ENCODE assay signal across 19 cellular contexts in genomic region chr12:29163146-29163545, GRCh38. TPM values are rescaled to one million over a fixed set of nuclear protein-coding genes. Genes with fewer than 3 reads are reported as not detected.
DNase-seq lines count a peak whose midpoint lies in the region; ATAC-seq and TF ChIP-seq lines count a peak whose summit lies in the region.
"Had no signal": no experiment of that assay in that cellular context is flagged by ENCODE, and none has a peak within 500 bp of the region (broad histone marks: within the 10 kb centered on the region; RNA-seq: fewer than 3 reads in every experiment).

No MANE protein-coding gene starts in this region.

- H3K9me3 Mint-ChIP-seq in activated T-helper 17 cell treated with anti-CD3 and anti-CD28 coated beads, Interleukin-2, amount 50 U/mL, for 72 hours = no peaks in the 10 kb centered on the region
- H3K9me3 Mint-ChIP-seq in stimulated activated naive B cell treated with anti-CD40 and anti-IgM and Interleukin-4, amounts not matched to agents 10 μg/mL and 1 μg/mL and 100 μg/mL, for 72 hours = no peaks in the 10 kb centered on the region

- no peaks in the 10 kb centered on the region for H3K27me3 ChIP-seq in HL-60 (ENCODE audit: insufficient read depth, poor library complexity, severe bottlenecking)
- H3K27me3 ChIP-seq: SJSA1 had no signal

- H3K4me3 ChIP-seq in HL-60 (replicated peaks; ENCODE audit: insufficient read depth, low read length) (no peak overlapping the region), epithelial cell of esophagus (ENCODE audit: low read length) (no peak overlapping the region)
- H3K4me3 ChIP-seq: SJSA1 had no signal

- peaks cover 18% of the 10 kb centered on the region for H3K4me1 Mint-ChIP-seq in activated T-helper 17 cell treated with anti-CD3 and anti-CD28 coated beads, Interleukin-2, amount 50 U/mL, for 72 hours
- H3K4me1 Mint-ChIP-seq in stimulated activated naive B cell treated with anti-CD40 and anti-IgM and Interleukin-4, amounts not matched to agents 10 μg/mL and 1 μg/mL and 100 μg/mL, for 72 hours = peaks cover 11 to 12% of the 10 kb centered on the region in 2 donors

- H3K27ac Mint-ChIP-seq in activated T-helper 17 cell treated with anti-CD3 and anti-CD28 coated beads, Interleukin-2, amount 50 U/mL, for 72 hours = peak overlapping the region; percentile 32
- peak overlapping the region; percentile 33 for H3K27ac Mint-ChIP-seq in stimulated activated naive B cell treated with anti-CD40 and anti-IgM and Interleukin-4, amounts not matched to agents 10 μg/mL and 1 μg/mL and 100 μg/mL, for 72 hours

- ATAC-seq in activated T-helper 17 cell treated with anti-CD3 and anti-CD28 coated beads, Interleukin-2, amount 50 U/mL, for 72 hours (replicated peaks) = no peak
- no peak for ATAC-seq in stimulated activated naive B cell treated with anti-CD40 and anti-IgM and Interleukin-4, amounts not matched to agents 10 μg/mL and 1 μg/mL and 100 μg/mL, for 72 hours (replicated peaks)
- ATAC-seq in HG03280 (IDR thresholded peaks at IDR 0.05; ENCODE audit: unreplicated experiment) (no peak), HG03097 (IDR thresholded peaks at IDR 0.05; ENCODE audit: low FRiP score, unreplicated experiment) (no peak)

- TF ChIP-seq CTCF in HL-60 (IDR thresholded peaks at IDR 0.05; ENCODE audit: insufficient read depth, low read length) (no peak), epithelial cell of esophagus (IDR thresholded peaks at IDR 0.05; ENCODE audit: insufficient read depth, low read depth, low read length, missing control alignments) (no peak), GM20000 (IDR thresholded peaks at IDR 0.05; ENCODE audit: extremely low read depth, missing control alignments) (no peak)

- peak overlapping the region; percentile 82 for H3K27ac ChIP-seq in HL-60 (replicated peaks)
- H3K27ac ChIP-seq: SJSA1 had no signal

- no peak for DNase-seq in HL-60 (ENCODE audit: low read depth in 1 of 2, low spot score in 1 of 2)
- DNase-seq in epithelial cell of esophagus (ENCODE audit: low read depth) = peak; percentile 27
- DNase-seq in stimulated activated naive B cell treated with anti-CD40 and anti-IgM and Interleukin-4, amounts not matched to agents 10 μg/mL and 1 μg/mL and 100 μg/mL, for 72 hours = no peak
- DNase-seq in NCI-H1436 treated with DMSO at 0.1 percent for 48 hours (lab: John Stamatoyannopoulos, UW) = no peak
- DNase-seq in GM20000 (ENCODE audit: low spot score) = no peak
- DNase-seq: ACHN, C1 segment of cervical spinal cord, DMS 273 treated with DMSO at 0.1 percent for 48 hours, GDM1, KG1, NCI-H1105 treated with DMSO at 0.1 percent for 48 hours, NCI-H1694 treated with DMSO at 0.1 percent for 48 hours, NCI-H510A, NCI-H82, SW 1271 had no signal

- H3K27me3 Mint-ChIP-seq in activated T-helper 17 cell treated with anti-CD3 and anti-CD28 coated beads, Interleukin-2, amount 50 U/mL, for 72 hours = no peaks in the 10 kb centered on the region
- H3K27me3 Mint-ChIP-seq in stimulated activated naive B cell treated with anti-CD40 and anti-IgM and Interleukin-4, amounts not matched to agents 10 μg/mL and 1 μg/mL and 100 μg/mL, for 72 hours = peaks cover 0 to 8% of the 10 kb centered on the region in 2 donors

- peaks cover 5% of the 10 kb centered on the region for H3K36me3 Mint-ChIP-seq in activated T-helper 17 cell treated with anti-CD3 and anti-CD28 coated beads, Interleukin-2, amount 50 U/mL, for 72 hours (ENCODE audit: low read depth)
- H3K36me3 Mint-ChIP-seq in stimulated activated naive B cell treated with anti-CD40 and anti-IgM and Interleukin-4, amounts not matched to agents 10 μg/mL and 1 μg/mL and 100 μg/mL, for 72 hours = no peaks in the 10 kb centered on the region

- H3K4me3 Mint-ChIP-seq in activated T-helper 17 cell treated with anti-CD3 and anti-CD28 coated beads, Interleukin-2, amount 50 U/mL, for 72 hours = no peak overlapping the region
- H3K4me3 Mint-ChIP-seq in stimulated activated naive B cell treated with anti-CD40 and anti-IgM and Interleukin-4, amounts not matched to agents 10 μg/mL and 1 μg/mL and 100 μg/mL, for 72 hours = no peak overlapping the region

RNA-seq across cellular contexts. Expression of gene FAR2, which starts 14.1 kb away (rescaled TPM):
- 10 to 100 TPM in 1 of 2 donors, 1 to 10 TPM in 1; 6.2 to 18.5 TPM for total RNA-seq in activated T-helper 17 cell treated with anti-CD3 and anti-CD28 coated beads, Interleukin-2, amount 50 U/mL, for 72 hours
